ENCODE assay signal across 8 cellular contexts in the genomic region with DNA sequence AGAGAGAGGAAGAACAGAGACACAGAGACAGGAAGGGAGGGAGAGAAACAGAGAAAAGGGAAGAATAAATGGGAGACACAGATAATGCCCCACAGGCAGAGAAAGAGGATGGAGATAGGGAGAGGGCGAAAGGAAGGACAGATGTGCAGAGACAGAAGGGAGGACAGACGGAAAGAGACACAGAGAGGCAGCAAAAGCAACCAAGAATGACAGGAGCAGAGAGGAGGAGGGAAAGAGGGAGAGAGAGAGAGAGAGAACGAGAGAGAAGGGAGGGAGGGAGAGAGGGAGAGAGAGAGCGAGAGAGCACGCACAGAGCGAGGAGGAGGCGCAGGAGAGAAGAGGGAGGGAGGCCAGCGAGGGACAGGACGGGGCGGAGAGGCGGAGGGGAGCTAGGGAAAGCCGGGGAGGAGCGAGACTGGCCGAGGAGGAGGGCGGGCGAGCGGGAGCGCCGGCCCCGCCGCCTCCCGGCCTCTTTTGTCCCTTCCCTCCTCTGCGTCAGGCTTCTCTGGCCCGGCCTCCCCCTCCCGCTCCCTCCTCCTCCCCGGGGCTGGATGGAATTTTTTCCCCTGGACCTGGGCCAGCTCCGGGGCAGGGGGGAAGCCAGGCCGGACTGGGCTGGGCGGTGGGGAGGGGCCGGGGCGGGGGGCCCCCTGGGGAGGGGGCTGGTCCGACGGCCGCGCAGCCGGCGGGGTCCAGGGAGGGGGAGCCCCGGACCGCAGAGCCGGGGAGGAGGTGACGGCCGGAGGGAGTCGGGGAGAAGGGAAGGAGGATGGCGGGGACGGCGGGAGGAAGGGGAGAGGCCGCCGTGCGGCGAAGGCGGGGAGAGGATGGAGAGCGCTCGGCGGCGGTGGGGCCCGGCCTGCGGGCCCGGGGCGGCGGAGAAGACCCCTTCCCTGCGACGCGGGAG. TPM values are rescaled to one million over a fixed set of nuclear protein-coding genes. Genes with fewer than 3 reads are reported as not detected.
DNase-seq lines count a peak whose midpoint lies in the region; ATAC-seq, FAIRE-seq and TF ChIP-seq lines count a peak whose summit lies in the region.

No MANE protein-coding gene starts in this region.

- peak overlapping the region; percentile 67 for H3K4me3 Mint-ChIP-seq in activated T-cell treated with anti-CD3 and anti-CD28 coated beads, Interleukin-2, amount 50 U/mL, for 24 hours
- peak overlapping the region; percentile 89 for H3K4me3 Mint-ChIP-seq in activated naive CD8-positive, alpha-beta T cell
- peak overlapping the region; percentile 99 for H3K4me3 Mint-ChIP-seq in nephron progenitor cell

- H3K4me1 Mint-ChIP-seq in activated T-cell treated with anti-CD3 and anti-CD28 coated beads, Interleukin-2, amount 50 U/mL, for 24 hours (ENCODE audit: low read depth): peaks cover 17% of the 10 kb centered on the region
- H3K4me1 Mint-ChIP-seq in activated naive CD8-positive, alpha-beta T cell (ENCODE audit: low read depth): peaks cover 13% of the 10 kb centered on the region
- H3K4me1 Mint-ChIP-seq in nephron progenitor cell: peaks cover 60% of the 10 kb centered on the region

- DNase-seq in activated T-cell treated with anti-CD3 and anti-CD28 coated beads, Interleukin-2, amount 50 U/mL, for 24 hours: peak; percentile 50
- no peak for DNase-seq in activated T-cell treated with anti-CD3 and anti-CD28 coated beads, Interleukin-2, amount 50 U/mL, for 1 hour
- peak; percentile 50 for DNase-seq in NCI-H2171 (lab: John Stamatoyannopoulos, UW)
- peak; percentile 88 to 89 for DNase-seq in frontal cortex (ENCODE audit: low spot score in 2 of 2)
- DNase-seq in nephron progenitor cell: peak; percentile 77

- ATAC-seq in GM21447 (IDR thresholded peaks at IDR 0.05; ENCODE audit: unreplicated experiment) (no peak), GM19397 (IDR thresholded peaks at IDR 0.05; ENCODE audit: unreplicated experiment) (no peak)

- no peak for TF ChIP-seq CTCF in nephron progenitor cell (IDR thresholded peaks at IDR 0.05)

- H3K9me3 Mint-ChIP-seq in activated T-cell treated with anti-CD3 and anti-CD28 coated beads, Interleukin-2, amount 50 U/mL, for 24 hours: peaks cover 9% of the 10 kb centered on the region
- peaks cover 5% of the 10 kb centered on the region for H3K9me3 Mint-ChIP-seq in activated naive CD8-positive, alpha-beta T cell (ENCODE audit: low read depth)
- peaks cover 8% of the 10 kb centered on the region for H3K9me3 Mint-ChIP-seq in nephron progenitor cell

- peak overlapping the region; percentile 24 for H3K27ac Mint-ChIP-seq in activated T-cell treated with anti-CD3 and anti-CD28 coated beads, Interleukin-2, amount 50 U/mL, for 24 hours
- peak overlapping the region; percentile 68 for H3K27ac Mint-ChIP-seq in activated naive CD8-positive, alpha-beta T cell
- peak overlapping the region; percentile 98 for H3K27ac Mint-ChIP-seq in nephron progenitor cell

- peaks cover 10% of the 10 kb centered on the region for H3K27me3 Mint-ChIP-seq in activated T-cell treated with anti-CD3 and anti-CD28 coated beads, Interleukin-2, amount 50 U/mL, for 24 hours
- peaks cover 3% of the 10 kb centered on the region for H3K27me3 Mint-ChIP-seq in activated naive CD8-positive, alpha-beta T cell
- peaks cover 6% of the 10 kb centered on the region for H3K27me3 Mint-ChIP-seq in nephron progenitor cell (ENCODE audit: low read depth, poor library complexity)

- H3K36me3 Mint-ChIP-seq in activated T-cell treated with anti-CD3 and anti-CD28 coated beads, Interleukin-2, amount 50 U/mL, for 24 hours (ENCODE audit: low read depth): peaks cover 2% of the 10 kb centered on the region
- H3K36me3 Mint-ChIP-seq in activated naive CD8-positive, alpha-beta T cell: peaks cover 3% of the 10 kb centered on the region
- H3K36me3 Mint-ChIP-seq in nephron progenitor cell (ENCODE audit: low read depth): peaks cover 11% of the 10 kb centered on the region

- FAIRE-seq in frontal cortex (lab: Jason Lieb, UNC): no peak

RNA-seq across cellular contexts. Expression of gene SPACA6, which starts 4.2 kb away (rescaled TPM):
- total RNA-seq in frontal cortex: 3.7 TPM

RNA-seq across cellular contexts. Expression of gene HAS1, which starts 34.9 kb away (rescaled TPM):
- 3.3 TPM for total RNA-seq in frontal cortex

RNA-seq across cellular contexts. Expression of gene SIGLEC14, which starts 42.3 kb away (rescaled TPM):
- 0.41 TPM for total RNA-seq in frontal cortex

RNA-seq across cellular contexts. Expression of gene SIGLEC5, which starts 58.7 kb away (rescaled TPM):
- total RNA-seq in frontal cortex: under 0.01 TPM

Comparison
In these comparisons a context has a peak if more than half of its experiments do, and no peak if none do; other contexts are left out.
1. H3K27ac Mint-ChIP-seq: peak in every context shown above with its lines; median percentile 98 in nephron progenitor cell; 68 in activated naive CD8-positive, alpha-beta T cell; 24 in activated T-cell treated with anti-CD3 and anti-CD28 coated beads, Interleukin-2, amount 50 U/mL, for 24 hours.